Comparison of ENCODE assay signal across 1 cellular context in genomic region chr16:31194898-31195297, GRCh38.
TF ChIP-seq lines count a peak whose summit lies in the region.

No MANE protein-coding gene starts in this region.

TF ChIP-seq in endothelial cell of umbilical vein, 7 proteins besides CTCF, POLR2A, EP300 and RAD21:
- peak; percentile 37 for TF ChIP-seq POLR2AphosphoS5 (IDR thresholded peaks at IDR 0.05; ENCODE audit: insufficient read depth, low read depth, low read length)
- TF ChIP-seq FOS (IDR thresholded peaks at IDR 0.05; ENCODE audit: borderline replicate concordance, insufficient read depth, low read length) = no peak
TF ChIP-seq in endothelial cell of umbilical vein: peak in this region for 1.
